In genomic region chr22:22851969-22852368, GRCh38 we compare ENCODE assay signal across 38 cellular contexts. TPM values are rescaled to one million over a fixed set of nuclear protein-coding genes. Genes with fewer than 3 reads are reported as not detected.
"Had no signal": no experiment of that assay in that cellular context is flagged by ENCODE, and none has a peak within 500 bp of the region (broad histone marks: within the 10 kb centered on the region; RNA-seq: fewer than 3 reads in every experiment).

No MANE protein-coding gene starts in this region.

- DNase-seq: activated CD4-positive, alpha-beta memory T cell treated with anti-CD3 and anti-CD28 coated beads, Interleukin-2, amount 10 ng/mL, durations not matched to agents 7 days and 5 days; activated CD4-positive, alpha-beta T cell treated with anti-CD3 and anti-CD28 coated beads for 1 hour; activated CD4-positive, alpha-beta T cell treated with anti-CD3 and anti-CD28 coated beads for 36 hours; activated CD4-positive, alpha-beta T cell treated with anti-CD3 and anti-CD28 coated beads, Interleukin-2, amount 10 ng/mL, durations not matched to agents 7 days and 5 days; activated CD4-positive, alpha-beta T cell treated with anti-CD3 and anti-CD28 coated beads, Interleukin-2, amount 50 U/mL, for 48 hours; activated CD4-positive, CD25-positive, alpha-beta regulatory T cell; activated CD8-positive, alpha-beta memory T cell treated with anti-CD3 and anti-CD28 coated beads for 24 hours; activated CD8-positive, alpha-beta memory T cell treated with anti-CD3 and anti-CD28 coated beads, Interleukin-2, amount 10 ng/mL, durations not matched to agents 7 days and 5 days; activated CD8-positive, alpha-beta memory T cell treated with anti-CD3 and anti-CD28 coated beads, Interleukin-2, amount 50 U/mL, for 48 hours; activated CD8-positive, alpha-beta T cell treated with anti-CD3 and anti-CD28 coated beads, Interleukin-2, amount 10 ng/mL, durations not matched to agents 7 days and 5 days; activated effector memory CD4-positive, alpha-beta T cell treated with Interleukin-2 at 50 U/mL for 16 hours; activated gamma-delta T cell; activated naive CD4-positive, alpha-beta T cell treated with anti-CD3 and anti-CD28 coated beads, Interleukin-2, amount 10 ng/mL, durations not matched to agents 7 days and 5 days; activated naive CD4-positive, alpha-beta T cell treated with Interleukin-2 at 50 U/mL for 16 hours; activated naive CD8-positive, alpha-beta T cell treated with anti-CD3 and anti-CD28 coated beads, Interleukin-2, amount 10 ng/mL, durations not matched to agents 7 days and 5 days; activated naive CD8-positive, alpha-beta T cell treated with anti-CD3 and anti-CD28 coated beads, Interleukin-2, amount 50 U/mL, for 24 hours; activated T-cell treated with anti-CD3 and anti-CD28 coated beads, Interleukin-2, amount 50 U/mL, for 24 hours; activated T-cell treated with anti-CD3 and anti-CD28 coated beads, Interleukin-2, amount 50 U/mL, for 48 hours; amygdala; anterior cingulate cortex; caudate nucleus; cerebellar nuclear complex; SW 1271; T-helper 1 cell; T-helper 9 cell; WERI-Rb-1 had no signal

- H3K36me3 ChIP-seq: ascending aorta, cardiac muscle cell, WERI-Rb-1 had no signal

- H3K27me3 ChIP-seq: ascending aorta, cardiac muscle cell had no signal

- H3K27ac Mint-ChIP-seq: activated CD4-positive, alpha-beta memory T cell treated with anti-CD3 and anti-CD28 coated beads, Interleukin-2, amount 10 ng/mL, durations not matched to agents 7 days and 5 days; activated CD4-positive, alpha-beta T cell treated with anti-CD3 and anti-CD28 coated beads for 36 hours; activated CD4-positive, alpha-beta T cell treated with anti-CD3 and anti-CD28 coated beads, Interleukin-2, amount 10 ng/mL, durations not matched to agents 7 days and 5 days; activated CD8-positive, alpha-beta memory T cell treated with anti-CD3 and anti-CD28 coated beads, Interleukin-2, amount 10 ng/mL, durations not matched to agents 7 days and 5 days; activated CD8-positive, alpha-beta T cell treated with anti-CD3 and anti-CD28 coated beads, Interleukin-2, amount 10 ng/mL, durations not matched to agents 7 days and 5 days; activated naive CD4-positive, alpha-beta T cell treated with anti-CD3 and anti-CD28 coated beads, Interleukin-2, amount 10 ng/mL, durations not matched to agents 7 days and 5 days; activated naive CD8-positive, alpha-beta T cell; activated naive CD8-positive, alpha-beta T cell treated with anti-CD3 and anti-CD28 coated beads, Interleukin-2, amount 10 ng/mL, durations not matched to agents 7 days and 5 days; activated naive CD8-positive, alpha-beta T cell treated with anti-CD3 and anti-CD28 coated beads, Interleukin-2, amount 50 U/mL, for 24 hours; activated T-cell treated with anti-CD3 and anti-CD28 coated beads, Interleukin-2, amount 50 U/mL, for 24 hours; activated T-helper 2 cell treated with anti-CD3 and anti-CD28 coated beads, Interferon-gamma antibody, Interleukin-2, Interleukin-4, amounts not matched to agents 10 μg/mL and 5 μg/mL and 100 μg/mL, durations not matched to agents 14 hours and 24 hours and 36 hours; brain; T-helper 1 cell treated with Interleukin-12 subunit alpha and Interleukin-12 subunit beta and Interleukin-4 antibody, amounts not matched to agents 30 μg/mL and 1 μg/mL, for 36 hours; T-helper 2 cell treated with Interferon-gamma antibody and Interleukin-4, amounts not matched to agents 5 μg/mL and 100 μg/mL, for 36 hours; WTC11 had no signal

- ATAC-seq: activated CD4-positive, alpha-beta T cell treated with anti-CD3 and anti-CD28 coated beads for 36 hours; activated CD4-positive, CD25-positive, alpha-beta regulatory T cell treated with anti-CD3 and anti-CD28 coated beads, Interleukin-2, amount 50 U/mL, for 24 hours; activated CD8-positive, alpha-beta memory T cell treated with anti-CD3 and anti-CD28 coated beads, Interleukin-2, amount 10 ng/mL, durations not matched to agents 7 days and 5 days; activated CD8-positive, alpha-beta T cell treated with anti-CD3 and anti-CD28 coated beads, Interleukin-2, amount 10 ng/mL, durations not matched to agents 7 days and 5 days; activated naive CD8-positive, alpha-beta T cell treated with anti-CD3 and anti-CD28 coated beads, Interleukin-2, amount 50 U/mL, for 24 hours; WTC11 had no signal

- H3K9me3 Mint-ChIP-seq: activated CD4-positive, alpha-beta memory T cell treated with anti-CD3 and anti-CD28 coated beads, Interleukin-2, amount 10 ng/mL, durations not matched to agents 7 days and 5 days; activated CD4-positive, alpha-beta T cell treated with anti-CD3 and anti-CD28 coated beads, Interleukin-2, amount 10 ng/mL, durations not matched to agents 7 days and 5 days; activated naive CD4-positive, alpha-beta T cell treated with anti-CD3 and anti-CD28 coated beads, Interleukin-2, amount 10 ng/mL, durations not matched to agents 7 days and 5 days; activated naive CD4-positive, alpha-beta T cell treated with anti-CD3 and anti-CD28 coated beads, Interleukin-2, amount 50 U/mL, for 24 hours; activated naive CD8-positive, alpha-beta T cell treated with anti-CD3 and anti-CD28 coated beads, Interleukin-2, amount 10 ng/mL, durations not matched to agents 7 days and 5 days; activated naive CD8-positive, alpha-beta T cell treated with anti-CD3 and anti-CD28 coated beads, Interleukin-2, amount 50 U/mL, for 24 hours; activated T-cell treated with anti-CD3 and anti-CD28 coated beads, Interleukin-2, amount 50 U/mL, for 24 hours; activated T-helper 2 cell treated with anti-CD3 and anti-CD28 coated beads, Interferon-gamma antibody, Interleukin-2, Interleukin-4, amounts not matched to agents 10 μg/mL and 5 μg/mL and 100 μg/mL, durations not matched to agents 14 hours and 24 hours and 36 hours; brain; central memory CD8-positive, alpha-beta T cell; T-helper 1 cell treated with Interleukin-12 subunit alpha and Interleukin-12 subunit beta and Interleukin-4 antibody, amounts not matched to agents 30 μg/mL and 1 μg/mL, for 36 hours; T-helper 2 cell treated with Interferon-gamma antibody and Interleukin-4, amounts not matched to agents 5 μg/mL and 100 μg/mL, for 36 hours; WTC11 had no signal

- FAIRE-seq: bronchial epithelial cell had no signal

- H3K36me3 Mint-ChIP-seq: activated CD8-positive, alpha-beta memory T cell treated with anti-CD3 and anti-CD28 coated beads, Interleukin-2, amount 10 ng/mL, durations not matched to agents 7 days and 5 days; activated naive CD4-positive, alpha-beta T cell treated with anti-CD3 and anti-CD28 coated beads, Interleukin-2, amount 10 ng/mL, durations not matched to agents 7 days and 5 days; activated naive CD4-positive, alpha-beta T cell treated with anti-CD3 and anti-CD28 coated beads, Interleukin-2, amount 50 U/mL, for 24 hours; activated naive CD8-positive, alpha-beta T cell; activated naive CD8-positive, alpha-beta T cell treated with anti-CD3 and anti-CD28 coated beads, Interleukin-2, amount 10 ng/mL, durations not matched to agents 7 days and 5 days; brain; WTC11 had no signal

- H3K4me1 Mint-ChIP-seq: activated naive CD8-positive, alpha-beta T cell treated with anti-CD3 and anti-CD28 coated beads, Interleukin-2, amount 10 ng/mL, durations not matched to agents 7 days and 5 days; brain; WTC11 had no signal

- H3K27ac ChIP-seq: ascending aorta, cardiac muscle cell, WERI-Rb-1 had no signal

- H3K27me3 Mint-ChIP-seq: activated CD4-positive, alpha-beta T cell treated with anti-CD3 and anti-CD28 coated beads for 36 hours; activated naive CD4-positive, alpha-beta T cell treated with anti-CD3 and anti-CD28 coated beads, Interleukin-2, amount 50 U/mL, for 24 hours; activated naive CD8-positive, alpha-beta T cell; activated naive CD8-positive, alpha-beta T cell treated with anti-CD3 and anti-CD28 coated beads, Interleukin-2, amount 50 U/mL, for 24 hours; activated T-cell treated with anti-CD3 and anti-CD28 coated beads, Interleukin-2, amount 50 U/mL, for 24 hours; central memory CD8-positive, alpha-beta T cell had no signal

- H3K9me3 ChIP-seq: ascending aorta had no signal

- H3K4me1 ChIP-seq: ascending aorta had no signal

- H3K4me3 Mint-ChIP-seq: activated CD4-positive, alpha-beta memory T cell treated with anti-CD3 and anti-CD28 coated beads, Interleukin-2, amount 10 ng/mL, durations not matched to agents 7 days and 5 days; activated CD4-positive, alpha-beta T cell treated with anti-CD3 and anti-CD28 coated beads for 36 hours; activated CD4-positive, alpha-beta T cell treated with anti-CD3 and anti-CD28 coated beads, Interleukin-2, amount 10 ng/mL, durations not matched to agents 7 days and 5 days; activated CD8-positive, alpha-beta memory T cell treated with anti-CD3 and anti-CD28 coated beads, Interleukin-2, amount 10 ng/mL, durations not matched to agents 7 days and 5 days; activated CD8-positive, alpha-beta T cell treated with anti-CD3 and anti-CD28 coated beads, Interleukin-2, amount 10 ng/mL, durations not matched to agents 7 days and 5 days; activated naive CD4-positive, alpha-beta T cell treated with anti-CD3 and anti-CD28 coated beads, Interleukin-2, amount 10 ng/mL, durations not matched to agents 7 days and 5 days; activated naive CD4-positive, alpha-beta T cell treated with anti-CD3 and anti-CD28 coated beads, Interleukin-2, amount 50 U/mL, for 24 hours; activated naive CD8-positive, alpha-beta T cell; activated naive CD8-positive, alpha-beta T cell treated with anti-CD3 and anti-CD28 coated beads, Interleukin-2, amount 10 ng/mL, durations not matched to agents 7 days and 5 days; activated naive CD8-positive, alpha-beta T cell treated with anti-CD3 and anti-CD28 coated beads, Interleukin-2, amount 50 U/mL, for 24 hours; activated T-cell treated with anti-CD3 and anti-CD28 coated beads, Interleukin-2, amount 50 U/mL, for 24 hours; brain; central memory CD8-positive, alpha-beta T cell; T-helper 1 cell treated with Interleukin-12 subunit alpha and Interleukin-12 subunit beta and Interleukin-4 antibody, amounts not matched to agents 30 μg/mL and 1 μg/mL, for 36 hours; T-helper 2 cell treated with Interferon-gamma antibody and Interleukin-4, amounts not matched to agents 5 μg/mL and 100 μg/mL, for 36 hours; WTC11 had no signal

- H3K4me3 ChIP-seq: ascending aorta, cardiac muscle cell had no signal

RNA-seq across cellular contexts. Expression of gene IGLL5, which starts 35.6 kb away (rescaled TPM):
- total RNA-seq: activated CD4-positive, alpha-beta memory T cell treated with anti-CD3 and anti-CD28 coated beads, Interleukin-2, amount 10 ng/mL, durations not matched to agents 7 days and 5 days; activated CD4-positive, alpha-beta T cell treated with anti-CD3 and anti-CD28 coated beads for 36 hours; activated CD4-positive, alpha-beta T cell treated with anti-CD3 and anti-CD28 coated beads, Interleukin-2, amount 10 ng/mL, durations not matched to agents 7 days and 5 days; activated CD8-positive, alpha-beta memory T cell treated with anti-CD3 and anti-CD28 coated beads, Interleukin-2, amount 10 ng/mL, durations not matched to agents 7 days and 5 days; activated CD8-positive, alpha-beta T cell treated with anti-CD3 and anti-CD28 coated beads, Interleukin-2, amount 10 ng/mL, durations not matched to agents 7 days and 5 days; activated naive CD8-positive, alpha-beta T cell treated with anti-CD3 and anti-CD28 coated beads, Interleukin-2, amount 10 ng/mL, durations not matched to agents 7 days and 5 days; activated T-helper 2 cell treated with anti-CD3 and anti-CD28 coated beads, Interferon-gamma antibody, Interleukin-2, Interleukin-4, amounts not matched to agents 10 μg/mL and 5 μg/mL and 100 μg/mL, durations not matched to agents 14 hours and 24 hours and 36 hours; bronchial epithelial cell; cardiac muscle cell; WTC11 had no signal
- polyA plus RNA-seq: cardiac muscle cell had no signal
